Comparison of ENCODE assay signal across 9 cellular contexts in the genomic region with DNA sequence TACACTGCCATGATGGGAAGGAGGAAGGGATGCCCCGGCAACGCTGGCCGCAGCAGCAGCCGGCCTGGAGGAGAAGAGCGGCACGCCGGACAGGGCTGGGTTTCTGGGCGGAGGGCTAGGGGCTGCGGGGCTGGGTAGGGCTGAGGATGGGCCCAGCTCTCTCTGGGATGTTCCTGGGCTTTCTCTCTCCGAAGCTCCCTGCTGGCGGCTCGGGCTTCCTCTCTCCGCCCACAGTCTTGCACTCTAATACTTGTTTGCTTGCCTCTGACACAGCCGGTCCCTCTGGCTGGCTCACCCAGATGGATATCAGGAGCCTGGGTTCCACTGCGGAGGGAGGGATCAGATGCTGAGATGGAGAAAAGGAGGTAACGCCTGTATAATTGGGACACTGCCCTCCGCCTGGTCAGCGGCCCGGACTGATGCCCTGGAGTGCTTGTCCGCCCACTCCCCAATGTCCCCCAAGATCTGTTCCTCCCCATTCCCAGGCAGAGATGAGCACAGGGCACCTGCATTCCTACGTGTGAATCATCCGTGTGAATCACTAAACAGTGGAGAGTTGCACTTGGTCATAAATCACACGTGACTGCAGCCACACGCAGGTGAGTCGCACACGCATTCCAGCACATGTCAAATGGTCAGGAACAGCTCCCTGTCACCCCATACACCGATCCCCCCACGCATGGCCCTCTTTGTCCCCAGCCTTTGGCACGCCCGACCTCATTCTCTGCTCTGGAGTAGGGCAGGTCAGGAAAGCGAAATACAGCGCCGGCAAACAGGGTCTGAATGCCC. TPM values are rescaled to one million over a fixed set of nuclear protein-coding genes. Genes with fewer than 3 reads are reported as not detected.
A peak's percentile ranks its signal among the peaks of the same experiment; 100 is the strongest.
DNase-seq lines count a peak whose midpoint lies in the region; ATAC-seq and TF ChIP-seq lines count a peak whose summit lies in the region.
"Had no signal": no experiment of that assay in that cellular context is flagged by ENCODE, and none has a peak within 500 bp of the region (broad histone marks: within the 10 kb centered on the region; RNA-seq: fewer than 3 reads in every experiment).

TSS of gene ALOXE3 (minus strand) at position 535 of the 789 bp plus-strand sequence. CDS start at position 11, 524 bp downstream.

- H3K27ac ChIP-seq in VCaP, result peak within 1 kb of the TSS; percentile 65

- TF ChIP-seq CTCF in VCaP (conservative IDR thresholded peaks at IDR 0.05) (no peak), epithelial cell of esophagus (IDR thresholded peaks at IDR 0.05; ENCODE audit: insufficient read depth, low read depth, low read length, missing control alignments) (no peak)

- ATAC-seq in GM18861 (IDR thresholded peaks at IDR 0.05; ENCODE audit: unreplicated experiment), result no peak

- peak within 1 kb of the TSS; percentile 60 for H3K4me3 ChIP-seq in epithelial cell of esophagus (ENCODE audit: low read length)

- peak; percentile 23 for DNase-seq in Ammon's horn (ENCODE audit: low spot score)
- DNase-seq in HCEC 1CT, result peak; percentile 50
- DNase-seq in epithelial cell of esophagus (ENCODE audit: low read depth), result peak; percentile 97
- DNase-seq in myocyte (ENCODE audit: low read depth), result peak; percentile 22
- no peak for DNase-seq in NOMO-1 treated with dmso at 0.1 percent for 144 hours (lab: John Stamatoyannopoulos, UW; ENCODE audit: unreplicated experiment)
- DNase-seq in NCI-H187 (lab: John Stamatoyannopoulos, UW), result no peak

RNA-seq across cellular contexts. Expression of gene ALOXE3, which starts in this region (rescaled TPM):
- total RNA-seq in myocyte, result not detected in 2 replicates
- polyA plus RNA-seq in myocyte (2012), result 0.03 TPM
- total RNA-seq: NCI-H460 had no signal

Comparison
In these comparisons a context has a peak if more than half of its experiments do, and no peak if none do; other contexts are left out.
1. Peak in DNase-seq in myocyte; RNA of the gene not detected or under 1 TPM.
2. DNase-seq: peak in Ammon's horn (single experiment), HCEC 1CT (single experiment) and epithelial cell of esophagus (single experiment); none in NOMO-1 treated with dmso at 0.1 percent for 144 hours (single experiment) and NCI-H187 (0 of 2).